In genomic region chr12:6792522-6793201, GRCh38 we compare ENCODE assay signal across 1 cellular context.
TF ChIP-seq lines count a peak whose summit lies in the region.

No MANE protein-coding gene starts in this region.

TF ChIP-seq in HepG2, 621 proteins besides CTCF, POLR2A, EP300 and RAD21 (continued from another document and continues in another):
- TF ChIP-seq SRSF1 (optimal IDR thresholded peaks at IDR 0.05; ENCODE audit: low read depth, low read length), result no peak
- TF ChIP-seq SMARCC2 (IDR thresholded peaks at IDR 0.05), result no peak
- peak; percentile 98 for TF ChIP-seq ETV5 (CRISPR knock-in tag; IDR thresholded peaks at IDR 0.05; ENCODE audit: borderline replicate concordance)
- no peak for TF ChIP-seq LBX2 (CRISPR knock-in tag; IDR thresholded peaks at IDR 0.05; ENCODE audit: borderline replicate concordance)
- peak; percentile 72 for TF ChIP-seq ZNF317 (CRISPR knock-in tag; IDR thresholded peaks at IDR 0.05)
- peak; percentile 69; the same call in 1 of the 2 replicates for TF ChIP-seq THAP9 (CRISPR knock-in tag; IDR thresholded peaks at IDR 0.05; ENCODE audit: borderline replicate concordance)
- no peak for TF ChIP-seq JUNB (CRISPR knock-in tag; IDR thresholded peaks at IDR 0.05; ENCODE audit: borderline replicate concordance)
- no peak for TF ChIP-seq STAT5B (CRISPR knock-in tag; IDR thresholded peaks at IDR 0.05)
- TF ChIP-seq MAFF (IDR thresholded peaks at IDR 0.05; ENCODE audit: low read depth, low read length), result no peak
- TF ChIP-seq ATF7-NPFF (CRISPR knock-in tag; IDR thresholded peaks at IDR 0.05; ENCODE audit: low read depth), result no peak
- TF ChIP-seq NRL (CRISPR knock-in tag; IDR thresholded peaks at IDR 0.05; ENCODE audit: borderline replicate concordance), result no peak; the same call in 1 of the 2 replicates
- peak; percentile 75; the same call in 1 of the 2 replicates for TF ChIP-seq ZNF564 (CRISPR knock-in tag; IDR thresholded peaks at IDR 0.05)
- peak; percentile 59; the same call in 1 of the 2 replicates for TF ChIP-seq KDM5B (CRISPR knock-in tag; IDR thresholded peaks at IDR 0.05; ENCODE audit: borderline replicate concordance)
- TF ChIP-seq ZNF280D (CRISPR knock-in tag; IDR thresholded peaks at IDR 0.05), result no peak; the same call in 1 of the 2 replicates
- TF ChIP-seq HNF4G (IDR thresholded peaks at IDR 0.05; ENCODE audit: borderline replicate concordance, low read depth, low read length), result 0 out of 2 replicates have a peak, but pooled peaks have one; percentile 7
- TF ChIP-seq HNF4G (CRISPR knock-in tag; IDR thresholded peaks at IDR 0.05; ENCODE audit: borderline replicate concordance, low read depth), result peak; percentile 48; the same call in 1 of the 2 replicates
- peak; percentile 38; the same call in 1 of the 2 replicates for TF ChIP-seq IKZF5 (CRISPR knock-in tag; IDR thresholded peaks at IDR 0.05)
- TF ChIP-seq AHR (CRISPR knock-in tag; IDR thresholded peaks at IDR 0.05), result no peak
- TF ChIP-seq ZNF460 (CRISPR knock-in tag; IDR thresholded peaks at IDR 0.05; ENCODE audit: borderline replicate concordance), result no peak; the same call in 1 of the 2 replicates
- no peak for TF ChIP-seq ZBTB10 (CRISPR knock-in tag; IDR thresholded peaks at IDR 0.05; ENCODE audit: borderline replicate concordance)
- TF ChIP-seq UBTF (CRISPR knock-in tag; IDR thresholded peaks at IDR 0.05), result peak; percentile 92
- no peak for TF ChIP-seq NCOA1 (CRISPR knock-in tag; IDR thresholded peaks at IDR 0.05)
- no peak for TF ChIP-seq HMGA1 (CRISPR knock-in tag; conservative IDR thresholded peaks at IDR 0.05)
- no peak for TF ChIP-seq SMAD3 (CRISPR knock-in tag; IDR thresholded peaks at IDR 0.05)
- TF ChIP-seq ETV6 (CRISPR knock-in tag; conservative IDR thresholded peaks at IDR 0.05), result no peak
- no peak for TF ChIP-seq ZNF33A (CRISPR knock-in tag; IDR thresholded peaks at IDR 0.05; ENCODE audit: borderline replicate concordance)
- TF ChIP-seq ZNF225 (CRISPR knock-in tag; IDR thresholded peaks at IDR 0.05), result no peak
- TF ChIP-seq CREM (IDR thresholded peaks at IDR 0.05), result peak; percentile 62; the same call in 1 of the 2 replicates
- TF ChIP-seq CREM (CRISPR knock-in tag; IDR thresholded peaks at IDR 0.05), result no peak
- 0 out of 2 replicates have a peak, but pooled peaks have one; percentile 48 for TF ChIP-seq MTERF4 (CRISPR knock-in tag; IDR thresholded peaks at IDR 0.05)
- peak; percentile 50; the same call in 1 of the 2 replicates for TF ChIP-seq TAF1 (CRISPR knock-in tag; IDR thresholded peaks at IDR 0.05)
- peak; percentile 86 for TF ChIP-seq ZNF574 (CRISPR knock-in tag; IDR thresholded peaks at IDR 0.05)
- TF ChIP-seq CBFB (CRISPR knock-in tag; IDR thresholded peaks at IDR 0.05), result no peak; the same call in 1 of the 2 replicates
- 0 out of 2 replicates have a peak, but pooled peaks have one; percentile 26 for TF ChIP-seq ZNF644 (CRISPR knock-in tag; IDR thresholded peaks at IDR 0.05; ENCODE audit: low read depth)
- no peak for TF ChIP-seq ZNF572 (CRISPR knock-in tag; IDR thresholded peaks at IDR 0.05)
- TF ChIP-seq TCF12 (IDR thresholded peaks at IDR 0.05), result no peak
- no peak for TF ChIP-seq TCF12 (CRISPR knock-in tag; IDR thresholded peaks at IDR 0.05)
- TF ChIP-seq BCLAF1 (IDR thresholded peaks at IDR 0.05), result no peak
- TF ChIP-seq POGZ (CRISPR knock-in tag; IDR thresholded peaks at IDR 0.05), result peak; percentile 76; the same call in 1 of the 2 replicates
- TF ChIP-seq ZNF709 (CRISPR knock-in tag; IDR thresholded peaks at IDR 0.05), result peak; percentile 45; the same call in 1 of the 2 replicates
- TF ChIP-seq KDM6A (CRISPR knock-in tag; IDR thresholded peaks at IDR 0.05; ENCODE audit: low read depth), result peak; percentile 82
- TF ChIP-seq FOXK2 (IDR thresholded peaks at IDR 0.05), result no peak
- no peak for TF ChIP-seq ATF3 (CRISPR knock-in tag; IDR thresholded peaks at IDR 0.05)
- peak; percentile 67; the same call in 1 of the 2 replicates for TF ChIP-seq BORCS8-MEF2B (CRISPR knock-in tag; IDR thresholded peaks at IDR 0.05)
